ENCODE assay signal across 9 cellular contexts in the genomic region with DNA sequence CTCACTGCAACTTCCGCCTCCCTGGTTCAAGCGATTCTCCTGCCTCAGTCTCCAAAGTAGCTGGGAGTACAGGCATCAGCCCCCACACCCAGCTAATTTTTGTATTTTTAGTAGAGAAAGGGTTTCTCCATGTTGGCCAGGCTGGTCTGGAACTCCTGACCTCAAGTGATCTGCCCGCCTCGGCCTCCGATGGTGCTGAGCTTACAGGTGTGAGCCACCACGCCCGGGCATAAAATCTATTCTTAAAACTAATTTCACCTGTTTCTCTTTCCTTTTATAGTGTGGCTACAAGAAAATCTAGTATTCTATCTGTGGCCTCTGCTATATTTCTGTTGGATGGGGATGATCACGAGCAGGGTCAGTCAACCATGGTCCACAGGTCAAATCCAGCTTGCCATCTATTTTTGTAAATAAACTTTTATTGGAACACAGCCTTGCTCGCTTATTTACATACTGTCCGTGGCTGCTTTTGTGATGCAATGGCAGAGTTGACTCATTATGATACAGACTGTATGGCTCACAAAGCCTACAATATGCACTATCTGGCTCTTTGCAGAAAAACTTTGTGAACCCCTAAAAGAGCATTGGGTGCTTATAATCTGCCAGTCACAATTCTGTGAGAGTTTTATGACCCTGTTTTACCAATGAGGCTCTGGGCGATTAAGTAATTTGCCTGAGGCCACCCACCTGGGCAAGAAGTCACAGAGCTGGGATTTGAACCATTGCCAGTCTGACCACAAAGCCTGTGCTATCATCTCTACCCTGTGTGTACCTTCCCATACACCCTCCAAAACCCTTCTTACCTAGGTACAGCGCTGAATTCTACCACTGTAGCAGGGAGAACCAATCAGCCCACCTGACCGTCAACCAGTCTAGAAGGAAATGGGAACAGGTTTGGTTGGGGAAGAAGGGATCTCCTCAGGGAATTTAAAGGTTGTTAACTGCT. TPM values are rescaled to one million over a fixed set of nuclear protein-coding genes. Genes with fewer than 3 reads are reported as not detected.
A peak's percentile ranks its signal among the peaks of the same experiment; 100 is the strongest.
DNase-seq lines count a peak whose midpoint lies in the region; ATAC-seq and TF ChIP-seq lines count a peak whose summit lies in the region.
"Had no signal": no experiment of that assay in that cellular context is flagged by ENCODE, and none has a peak within 500 bp of the region (broad histone marks: within the 10 kb centered on the region; RNA-seq: fewer than 3 reads in every experiment).

No MANE protein-coding gene starts in this region.

- H3K4me2 ChIP-seq in OCI-LY3 (ENCODE audit: low read length): peak overlapping the region; percentile 63

- H3K4me1 Mint-ChIP-seq in activated naive CD4-positive, alpha-beta T cell treated with anti-CD3 and anti-CD28 coated beads for 36 hours (ENCODE audit: low read depth): peaks cover 42% of the 10 kb centered on the region
- peaks cover 20% of the 10 kb centered on the region for H3K4me1 Mint-ChIP-seq in stimulated activated effector memory CD8-positive, alpha-beta T cell treated with anti-CD3 and anti-CD28 coated beads, Interleukin-12 subunit alpha, Interleukin-12 subunit beta, amount 100 ng/mL, for 72 hours
- H3K4me1 Mint-ChIP-seq in naive thymus-derived CD8-positive, alpha-beta T cell: peaks cover 3 to 22% (median 12%) of the 10 kb centered on the region in 4 donors

- peaks cover 29% of the 10 kb centered on the region for H3K27me3 ChIP-seq in OCI-LY3 (ENCODE audit: low read depth, low read length)
- H3K27me3 ChIP-seq: adrenal gland had no signal

- H3K9me3 Mint-ChIP-seq in activated naive CD4-positive, alpha-beta T cell treated with anti-CD3 and anti-CD28 coated beads for 36 hours: no peaks in the 10 kb centered on the region
- no peaks in the 10 kb centered on the region for H3K9me3 Mint-ChIP-seq in stimulated activated effector memory CD8-positive, alpha-beta T cell treated with anti-CD3 and anti-CD28 coated beads, Interleukin-12 subunit alpha, Interleukin-12 subunit beta, amount 100 ng/mL, for 72 hours
- no peaks in the 10 kb centered on the region for H3K9me3 Mint-ChIP-seq in naive thymus-derived CD8-positive, alpha-beta T cell

- H3K79me2 ChIP-seq in OCI-LY3 (ENCODE audit: low read length): no peaks in the 10 kb centered on the region

- POLR2A ChIA-PET in naive thymus-derived CD8-positive, alpha-beta T cell (lab: Charles Lee): interaction anchor here (0.7 to 1.2 kb wide), 2 partner anchors 52 to 252 kb away, joined by 3 to 4 read pairs; no protein-coding TSS in a partner anchor

- no peaks in the 10 kb centered on the region for H4K20me1 ChIP-seq in OCI-LY3 (ENCODE audit: insufficient read depth, low read length)

- peak overlapping the region; percentile 41 for H3K4me3 ChIP-seq in OCI-LY3 (ENCODE audit: low read length)
- H3K4me3 ChIP-seq in cardiac fibroblast (replicated peaks in 1 of 2; ENCODE audit: low read depth in 2 of 2, low read length in 2 of 2): no peak overlapping the region
- H3K4me3 ChIP-seq: adrenal gland had no signal

- no peaks in the 10 kb centered on the region for H3K36me3 Mint-ChIP-seq in activated naive CD4-positive, alpha-beta T cell treated with anti-CD3 and anti-CD28 coated beads for 36 hours (ENCODE audit: low read depth)
- H3K36me3 Mint-ChIP-seq in stimulated activated effector memory CD8-positive, alpha-beta T cell treated with anti-CD3 and anti-CD28 coated beads, Interleukin-12 subunit alpha, Interleukin-12 subunit beta, amount 100 ng/mL, for 72 hours: peaks cover 6% of the 10 kb centered on the region
- H3K36me3 Mint-ChIP-seq in naive thymus-derived CD8-positive, alpha-beta T cell: peaks cover 0 to 2% (median 0%) of the 10 kb centered on the region in 3 donors

- intact Hi-C loops in activated naive CD4-positive, alpha-beta T cell treated with anti-CD3 and anti-CD28 coated beads for 36 hours (cut with micrococcal nuclease): loop anchor here (1.0 to 5.0 kb wide), 14 partner anchors 54 to 1019 kb away; a partner anchor contains a TSS
- intact Hi-C loops in posterior vena cava (cut with DNase I): loop anchor here (5.0 to 10.0 kb wide), 4 partner anchors 256 to 464 kb away; a partner anchor contains a TSS

- H3K27ac ChIP-seq in OCI-LY3 (ENCODE audit: low read length): no peak overlapping the region
- H3K27ac ChIP-seq: adrenal gland had no signal

- CTCF ChIA-PET in activated naive CD4-positive, alpha-beta T cell treated with anti-CD3 and anti-CD28 coated beads for 36 hours (lab: Charles Lee): interaction anchor here (0.6 to 7.0 kb wide), 31 partner anchors 13 to 947 kb away, joined by 3 to 78 read pairs (median 4); a partner anchor contains a TSS

- peak; percentile 73 for DNase-seq in activated naive CD4-positive, alpha-beta T cell treated with anti-CD3 and anti-CD28 coated beads for 36 hours
- no peak for DNase-seq in activated naive CD4-positive, alpha-beta T cell (lab: John Stamatoyannopoulos, UW)
- DNase-seq in cardiac fibroblast (ENCODE audit: low read depth in 2 of 2) (peak; percentile 63 to 88), posterior vena cava (ENCODE audit: low spot score) (no peak)
- DNase-seq in stimulated activated effector memory CD8-positive, alpha-beta T cell treated with anti-CD3 and anti-CD28 coated beads, Interleukin-12 subunit alpha, Interleukin-12 subunit beta, amount 100 ng/mL, for 72 hours (ENCODE audit: low spot score in 2 of 2): peak in 1 of 2 donors; percentile 58
- no peak for DNase-seq in naive thymus-derived CD8-positive, alpha-beta T cell

- H3K4me1 ChIP-seq in OCI-LY3 (ENCODE audit: low read length): peaks cover 15% of the 10 kb centered on the region

- H3K27ac Mint-ChIP-seq in activated naive CD4-positive, alpha-beta T cell treated with anti-CD3 and anti-CD28 coated beads for 36 hours: peak overlapping the region; percentile 63
- H3K27ac Mint-ChIP-seq in stimulated activated effector memory CD8-positive, alpha-beta T cell treated with anti-CD3 and anti-CD28 coated beads, Interleukin-12 subunit alpha, Interleukin-12 subunit beta, amount 100 ng/mL, for 72 hours: no peak overlapping the region
- H3K27ac Mint-ChIP-seq in naive thymus-derived CD8-positive, alpha-beta T cell: peak overlapping the region in 2 of 10 donors; percentile 41 to 56

- ATAC-seq in HG02981 (IDR thresholded peaks at IDR 0.05; ENCODE audit: unreplicated experiment): peak; percentile 82
- ATAC-seq in stimulated activated effector memory CD8-positive, alpha-beta T cell treated with anti-CD3 and anti-CD28 coated beads, Interleukin-12 subunit alpha, Interleukin-12 subunit beta, amount 100 ng/mL, for 72 hours: peak; percentile 94
- ATAC-seq in naive thymus-derived CD8-positive, alpha-beta T cell: no peak

- no peaks in the 10 kb centered on the region for H3K27me3 Mint-ChIP-seq in activated naive CD4-positive, alpha-beta T cell treated with anti-CD3 and anti-CD28 coated beads for 36 hours (ENCODE audit: low read depth)
- H3K27me3 Mint-ChIP-seq in naive thymus-derived CD8-positive, alpha-beta T cell: no peaks in the 10 kb centered on the region

- no peaks in the 10 kb centered on the region for H3K36me3 ChIP-seq in OCI-LY3 (replicated peaks; ENCODE audit: low read depth, low read length)
- H3K36me3 ChIP-seq: adrenal gland had no signal

- H3K9me3 ChIP-seq in OCI-LY3 (ENCODE audit: insufficient read depth, low read length): no peaks in the 10 kb centered on the region
- H3K9me3 ChIP-seq: adrenal gland had no signal

- no peak overlapping the region for H3K9ac ChIP-seq in OCI-LY3 (ENCODE audit: low read length)

- H3K4me3 Mint-ChIP-seq in activated naive CD4-positive, alpha-beta T cell treated with anti-CD3 and anti-CD28 coated beads for 36 hours: peak overlapping the region; percentile 27
- no peak overlapping the region for H3K4me3 Mint-ChIP-seq in stimulated activated effector memory CD8-positive, alpha-beta T cell treated with anti-CD3 and anti-CD28 coated beads, Interleukin-12 subunit alpha, Interleukin-12 subunit beta, amount 100 ng/mL, for 72 hours
- no peak overlapping the region for H3K4me3 Mint-ChIP-seq in naive thymus-derived CD8-positive, alpha-beta T cell

- no peak overlapping the region for H2AFZ ChIP-seq in OCI-LY3 (ENCODE audit: low read depth, low read length)

- TF ChIP-seq CTCF in OCI-LY3 (IDR thresholded peaks at IDR 0.05; ENCODE audit: low read depth, low read length): no peak
- TF ChIP-seq CTCF in cardiac fibroblast (IDR thresholded peaks at IDR 0.05; ENCODE audit: low read depth, low read length): no peak

RNA-seq across cellular contexts. Expression of a gene that starts 28.3 kb away (rescaled TPM):
- not detected for total RNA-seq in activated naive CD4-positive, alpha-beta T cell treated with anti-CD3 and anti-CD28 coated beads for 36 hours
- total RNA-seq in posterior vena cava: 1 to 10 TPM; 1.9 to 2.9 TPM
- under 1 TPM in 1 of 2 experiments, not detected in 1; 0.44 TPM for total RNA-seq in naive thymus-derived CD8-positive, alpha-beta T cell
- under 1 TPM in 1 of 3 donors, not detected in 2; 0.07 TPM for polyA plus RNA-seq in naive thymus-derived CD8-positive, alpha-beta T cell

Comparison
In these comparisons a context has a peak if more than half of its experiments do, and no peak if none do; other contexts are left out.
1. DNase-seq: peak in activated naive CD4-positive, alpha-beta T cell treated with anti-CD3 and anti-CD28 coated beads for 36 hours (single experiment) and cardiac fibroblast (2 of 2); none in activated naive CD4-positive, alpha-beta T cell (0 of 4), posterior vena cava (single experiment) and naive thymus-derived CD8-positive, alpha-beta T cell (0 of 10).
2. ATAC-seq: peak in HG02981 (single experiment) and stimulated activated effector memory CD8-positive, alpha-beta T cell treated with anti-CD3 and anti-CD28 coated beads, Interleukin-12 subunit alpha, Interleukin-12 subunit beta, amount 100 ng/mL, for 72 hours (single experiment); none in naive thymus-derived CD8-positive, alpha-beta T cell (0 of 2).